ENCODE assay signal across 26 cellular contexts in genomic region chr20:35216541-35216940, GRCh38. TPM values are rescaled to one million over a fixed set of nuclear protein-coding genes. Genes with fewer than 3 reads are reported as not detected.
A peak's percentile ranks its signal among the peaks of the same experiment; 100 is the strongest.
DNase-seq lines count a peak whose midpoint lies in the region; ATAC-seq, FAIRE-seq and TF ChIP-seq lines count a peak whose summit lies in the region.
"Had no signal": no experiment of that assay in that cellular context is flagged by ENCODE, and none has a peak within 500 bp of the region (broad histone marks: within the 10 kb centered on the region; RNA-seq: fewer than 3 reads in every experiment).

No MANE protein-coding gene starts in this region.

- H3K36me3 ChIP-seq in bronchial epithelial cell (ENCODE audit: control insufficient read depth, insufficient read depth, low read length): no peaks in the 10 kb centered on the region
- H3K36me3 ChIP-seq: HAP-1 had no signal

- TF ChIP-seq RAD21 in A549 (conservative IDR thresholded peaks at IDR 0.05 in 1 of 2, IDR thresholded peaks at IDR 0.05 in 1 of 2): no peak

- POLR2A ChIA-PET in A549 (lab: Yijun Ruan, JAX): no interaction called here

- TF ChIP-seq POLR2A in A549 (IDR thresholded peaks at IDR 0.05; ENCODE audit: low read length): no peak

- CTCF ChIA-PET in A549 (lab: Yijun Ruan, JAX): interaction anchor here (0.7 to 5.3 kb wide), 8 partner anchors 8 to 72 kb away, joined by 3 to 21 read pairs (median 6); partner anchors contain the start of gene EDEM2

- H3K27me3 ChIP-seq in bronchial epithelial cell (ENCODE audit: control insufficient read depth, insufficient read depth, low read length) (no peaks in the 10 kb centered on the region), right cardiac atrium (ENCODE audit: control insufficient read depth, insufficient read depth) (no peaks in the 10 kb centered on the region)

- FAIRE-seq in A549 (lab: Jason Lieb, UNC): no peak
- peak; percentile 89 for FAIRE-seq in RCC 7860 (lab: Jason Lieb, UNC)
- FAIRE-seq in bronchial epithelial cell (lab: Jason Lieb, UNC): no peak
- FAIRE-seq: D721Med had no signal

- ATAC-seq in A549: no peak; a peak in 1 of 6 replicates
- ATAC-seq in right cardiac atrium: no peak
- ATAC-seq in HG02571 (IDR thresholded peaks at IDR 0.05; ENCODE audit: unreplicated experiment): no peak
- ATAC-seq in HG03159 (IDR thresholded peaks at IDR 0.05; ENCODE audit: unreplicated experiment): no peak
- ATAC-seq: SK-N-SH treated with all-trans-retinoic acid at 6 μM for 48 hours had no signal

- no peak for TF ChIP-seq EP300 in A549 (IDR thresholded peaks at IDR 0.05)

- peak overlapping the region; percentile 76 to 91 for H3K27ac ChIP-seq in A549
- H3K27ac ChIP-seq in right cardiac atrium (ENCODE audit: low read length): no peak overlapping the region
- H3K27ac ChIP-seq: RWPE1 had no signal

- WGBS in A549 (ENCODE audit: missing lambda C conversion rate): 90% methylated on average over 5 of the region's 5 CpGs
- 93% methylated on average over 5 of the region's 5 CpGs for WGBS in right cardiac atrium

- DNase-seq in A549 (ENCODE audit: low read depth in 1 of 2, low spot score in 1 of 2) (no peak), HCEC 1CT (peak; percentile 7), RCC 7860 (ENCODE audit: low spot score) (peak; percentile 78), bronchial epithelial cell (ENCODE audit: low read depth) (peak; percentile 36), NCI-H146 treated with DMSO at 0.1 percent for 48 hours (lab: John Stamatoyannopoulos, UW; ENCODE audit: unreplicated experiment) (no peak), right cardiac atrium (no peak)
- DNase-seq: 8988T; AML-193; C1 segment of cervical spinal cord; CD8-positive, alpha-beta memory T cell; DMS53; GF-D8; NCI-H1092 treated with DMSO at 0.1 percent for 48 hours; NCI-H1436 treated with DMSO at 0.1 percent for 48 hours; NCI-H2029; NCI-H2171; NCI-H446; NCI-H526 treated with DMSO at 0.1 percent for 48 hours; OCI-M1; SHP77 treated with DMSO at 0.1 percent for 48 hours had no signal

- intact Hi-C loops in right cardiac atrium (cut with DNase I): no loop called here

- peaks cover 65% of the 10 kb centered on the region for H3K4me1 ChIP-seq in A549
- H3K4me1 ChIP-seq in right cardiac atrium (ENCODE audit: control insufficient read depth, insufficient read depth, low read length): no peaks in the 10 kb centered on the region

- no peak overlapping the region; the same call in 2 of the 3 replicates for H3K4me2 ChIP-seq in A549

- no peaks in the 10 kb centered on the region for H3K9me3 ChIP-seq in A549
- no peaks in the 10 kb centered on the region for H3K9me3 ChIP-seq in right cardiac atrium (ENCODE audit: control insufficient read depth, low read length)
- H3K9me3 ChIP-seq: HAP-1 had no signal

- TF ChIP-seq CTCF in A549 (IDR thresholded peaks at IDR 0.05) (no peak), bronchial epithelial cell (IDR thresholded peaks at IDR 0.05; ENCODE audit: insufficient read depth, low read length, severe bottlenecking) (no peak)

- H3K4me3 ChIP-seq in A549: no peak overlapping the region
- H3K4me3 ChIP-seq in bronchial epithelial cell (ENCODE audit: low read depth, low read length): no peak overlapping the region
- H3K4me3 ChIP-seq in right cardiac atrium (ENCODE audit: low read length): no peak overlapping the region
- H3K4me3 ChIP-seq: HAP-1 had no signal

TF ChIP-seq in A549, 52 proteins besides CTCF, POLR2A, EP300 and RAD21:
- TF ChIP-seq CHD4 (IDR thresholded peaks at IDR 0.05; ENCODE audit: borderline replicate concordance) (no peak), PHF8 (IDR thresholded peaks at IDR 0.05; ENCODE audit: borderline replicate concordance, low read depth) (no peak), MAFK (IDR thresholded peaks at IDR 0.05; ENCODE audit: partially characterized antibody) (no peak), SMC3 (IDR thresholded peaks at IDR 0.05) (no peak), MYC (IDR thresholded peaks at IDR 0.05; ENCODE audit: borderline replicate concordance, low read length) (no peak), EHF (CRISPR knock-in tag; IDR thresholded peaks at IDR 0.05) (no peak), ZSCAN20 (CRISPR knock-in tag; IDR thresholded peaks at IDR 0.05) (no peak), HDAC2 (IDR thresholded peaks at IDR 0.05) (no peak), TFCP2L1 (CRISPR knock-in tag; IDR thresholded peaks at IDR 0.05) (no peak), CEBPB (IDR thresholded peaks at IDR 0.05) (no peak), ZFP36 (IDR thresholded peaks at IDR 0.05; ENCODE audit: borderline replicate concordance, partially characterized antibody) (no peak), MAX (IDR thresholded peaks at IDR 0.05) (no peak)
- TF ChIP-seq, protein P1, sequence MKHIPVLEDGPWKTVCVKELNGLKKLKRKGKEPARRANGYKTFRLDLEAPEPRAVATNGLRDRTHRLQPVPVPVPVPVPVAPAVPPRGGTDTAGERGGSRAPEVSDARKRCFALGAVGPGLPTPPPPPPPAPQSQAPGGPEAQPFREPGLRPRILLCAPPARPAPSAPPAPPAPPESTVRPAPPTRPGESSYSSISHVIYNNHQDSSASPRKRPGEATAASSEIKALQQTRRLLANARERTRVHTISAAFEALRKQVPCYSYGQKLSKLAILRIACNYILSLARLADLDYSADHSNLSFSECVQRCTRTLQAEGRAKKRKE (CRISPR knock-in tag; IDR thresholded peaks at IDR 0.05; ENCODE audit: low read depth): no peak

RNA-seq across cellular contexts. Expression of gene MMP24, which starts 9.9 kb away (rescaled TPM):
- 21.3 and 22.7 TPM in 2 replicates for polyA plus RNA-seq in A549 (2011; rRNA removed)
- 33.1 and 47.5 TPM in 2 replicates for polyA plus RNA-seq in A549 (2012; cell fraction: cytosol; rRNA removed)
- 46.6 and 51.8 TPM in 2 replicates for polyA plus RNA-seq in A549 (2012; cell fraction: nucleus; rRNA removed)
- polyA plus RNA-seq in A549 (2017; fragmentation: RNase III; extraction: RNeasy Plus Mini Kit Qiagen cat#74134 plus additional on column Dnase treatment): 33.3 to 39.4 TPM (median 37.4 TPM) in 3 replicates
- 33.4 and 41.1 TPM in 2 replicates for polyA minus RNA-seq in A549 (2011; rRNA and poly(A)+ RNA removed)
- total RNA-seq in bronchial epithelial cell: under 0.01 TPM in 1 of 2 replicates, not detected in the other
- total RNA-seq in right cardiac atrium: under 1 TPM; 0.39 to 0.48 (median 0.44) TPM
- 0.27 TPM for polyA plus RNA-seq in right cardiac atrium

RNA-seq across cellular contexts. Expression of gene PROCR, which starts 44.7 kb away (rescaled TPM):
- polyA plus RNA-seq in A549 (2011; rRNA removed): 123 and 127 TPM in 2 replicates
- polyA plus RNA-seq in A549 (2012; cell fraction: cytosol; rRNA removed): 183 and 229 TPM in 2 replicates
- polyA plus RNA-seq in A549 (2012; cell fraction: nucleus; rRNA removed): 195 and 257 TPM in 2 replicates
- polyA plus RNA-seq in A549 (2017; fragmentation: RNase III; extraction: RNeasy Plus Mini Kit Qiagen cat#74134 plus additional on column Dnase treatment): 132 to 149 TPM (median 134 TPM) in 3 replicates
- polyA minus RNA-seq in A549 (2011; rRNA and poly(A)+ RNA removed): 57.6 and 61.8 TPM in 2 replicates
- 61.3 and 127 TPM in 2 replicates for total RNA-seq in bronchial epithelial cell
- total RNA-seq in right cardiac atrium: 10 to 100 TPM; 12.9 to 43.7 (median 22.4) TPM
- 28.0 TPM for polyA plus RNA-seq in right cardiac atrium

Comparison
In these comparisons a context has a peak if more than half of its experiments do, and no peak if none do; other contexts are left out.
1. DNase-seq: peak in HCEC 1CT (single experiment), RCC 7860 (single experiment) and bronchial epithelial cell (single experiment); none in A549 (0 of 2), NCI-H146 treated with DMSO at 0.1 percent for 48 hours (single experiment) and right cardiac atrium (0 of 3).